ENCODE assay signal across 8 cellular contexts in genomic region chr5:173616577-173617118, GRCh38. TPM values are rescaled to one million over a fixed set of nuclear protein-coding genes. Genes with fewer than 3 reads are reported as not detected.
DNase-seq lines count a peak whose midpoint lies in the region; ATAC-seq, FAIRE-seq and TF ChIP-seq lines count a peak whose summit lies in the region.

BOD1 (minus strand) TSS chr5:173616650; CDS start chr5:173616436, 214 bp downstream.

- TF ChIP-seq RAD21 in IMR-90 (IDR thresholded peaks at IDR 0.05; ENCODE audit: low read length), result no peak

- no peak within 1 kb of the TSS for H2BK15ac ChIP-seq in IMR-90 (ENCODE audit: low read depth, low read length)

- DNase-seq in D721Med (ENCODE audit: insufficient read length, low spot score), result peak; percentile 58
- peak; percentile 98 for DNase-seq in IMR-90
- DNase-seq in OCI-LY7 (ENCODE audit: low spot score), result peak; percentile 99
- peak; percentile 88 for DNase-seq in activated T-cell treated with anti-CD3 and anti-CD28 coated beads for 1 hour (ENCODE audit: low read depth)
- peak; percentile 93 for DNase-seq in endothelial cell (ENCODE audit: low spot score)
- DNase-seq in mesothelial cell of epicardium (ENCODE audit: low spot score in 2 of 2, unreplicated experiment in 2 of 2), result peak; percentile 82 to 92
- DNase-seq in stimulated activated CD8-positive, alpha-beta memory T cell treated with anti-CD3 and anti-CD28 coated beads, Interleukin-15, amount 100 ng/mL, for 4 hours (ENCODE audit: low read depth in 2 of 2), result peak; percentile 88 to 94

- peak within 1 kb of the TSS; percentile 46; the same call in 1 of the 2 replicates for H3K23ac ChIP-seq in IMR-90 (ENCODE audit: low read depth, low read length)

- peak within 1 kb of the TSS; percentile 87 for H3K4ac ChIP-seq in IMR-90 (ENCODE audit: low read depth, low read length)

- H3K9me2 ChIP-seq in OCI-LY7 (ENCODE audit: insufficient read depth, low read length), result no peaks in the 10 kb centered on the region

- in situ Hi-C loops in IMR-90 (cut with MboI; ENCODE audit: low sequenced_read_pairs), result loop anchor here (5.0 kb wide), 1 partner anchor 356 kb away; no protein-coding TSS in a partner anchor

- dilution Hi-C loops in IMR-90 (cut with HindIII; ENCODE audit: low sequenced_read_pairs, unreplicated experiment), result no loop called here

- peak within 1 kb of the TSS; percentile 95 for H3K27ac Mint-ChIP-seq in endothelial cell (ENCODE audit: unreplicated experiment)
- H3K27ac Mint-ChIP-seq in mesothelial cell of epicardium, result peak within 1 kb of the TSS; percentile 97

- TF ChIP-seq CTCF in D721Med (IDR thresholded peaks at IDR 0.05; ENCODE audit: insufficient read depth, missing control alignments), result no peak
- TF ChIP-seq CTCF in IMR-90 (conservative IDR thresholded peaks at IDR 0.05; ENCODE audit: low read depth, low read length), result no peak
- no peak for TF ChIP-seq CTCF in OCI-LY7 (conservative IDR thresholded peaks at IDR 0.05; ENCODE audit: low read length)
- no peak for TF ChIP-seq CTCF in endothelial cell (IDR thresholded peaks at IDR 0.05; ENCODE audit: unreplicated experiment)
- TF ChIP-seq CTCF in mesothelial cell of epicardium (IDR thresholded peaks at IDR 0.05; ENCODE audit: unreplicated experiment), result no peak

- H3K4me3 Mint-ChIP-seq in endothelial cell (ENCODE audit: unreplicated experiment) (peak within 1 kb of the TSS; percentile 94), mesothelial cell of epicardium (peak within 1 kb of the TSS; percentile 87)

- peaks cover 6% of the 10 kb centered on the region for H3K27me3 Mint-ChIP-seq in endothelial cell (ENCODE audit: unreplicated experiment)
- no peaks in the 10 kb centered on the region for H3K27me3 Mint-ChIP-seq in mesothelial cell of epicardium (ENCODE audit: low read depth)

- peak within 1 kb of the TSS; percentile 7; the same call in 1 of the 2 replicates for H4K5ac ChIP-seq in IMR-90 (ENCODE audit: low read depth, low read length)

- no peak within 1 kb of the TSS for H2BK20ac ChIP-seq in IMR-90 (ENCODE audit: low read depth, low read length)

- H3K79me2 ChIP-seq in OCI-LY7 (ENCODE audit: insufficient read depth, low read depth, low read length), result peaks cover 45% of the 10 kb centered on the region

- peak within 1 kb of the TSS; percentile 25; the same call in 1 of the 2 replicates for H3K18ac ChIP-seq in IMR-90 (ENCODE audit: low read depth, low read length)

- no peak within 1 kb of the TSS; the same call in 1 of the 2 replicates for H2AK5ac ChIP-seq in IMR-90 (ENCODE audit: low read depth, low read length)

- H3K36me3 ChIP-seq in IMR-90 (ENCODE audit: control insufficient read depth, insufficient read depth, low read length), result peaks cover 4% of the 10 kb centered on the region
- H3K36me3 ChIP-seq in OCI-LY7 (ENCODE audit: insufficient read depth, low read length), result peaks cover 38% of the 10 kb centered on the region

- peak within 1 kb of the TSS; percentile 93 for H2AK9ac ChIP-seq in IMR-90 (replicated peaks; ENCODE audit: low read depth, low read length, poor library complexity)

- H4K91ac ChIP-seq in IMR-90 (ENCODE audit: insufficient read depth, low read depth, low read length), result peak within 1 kb of the TSS; percentile 64

- H3K14ac ChIP-seq in IMR-90 (replicated peaks; ENCODE audit: low read depth, low read length), result peak within 1 kb of the TSS; percentile 51; the same call in 1 of the 2 replicates

- H3K56ac ChIP-seq in IMR-90 (ENCODE audit: extremely low read depth, insufficient read depth, low read length), result peak within 1 kb of the TSS; percentile 40

- no peaks in the 10 kb centered on the region for H3K9me3 Mint-ChIP-seq in endothelial cell (ENCODE audit: unreplicated experiment)
- H3K9me3 Mint-ChIP-seq in mesothelial cell of epicardium, result no peaks in the 10 kb centered on the region

- no peaks in the 10 kb centered on the region for H3K9me3 ChIP-seq in IMR-90 (ENCODE audit: control insufficient read depth, insufficient read depth, low read length)
- no peaks in the 10 kb centered on the region for H3K9me3 ChIP-seq in OCI-LY7 (ENCODE audit: low read length)

- POLR2A ChIA-PET in IMR-90 (lab: Charles Lee; ENCODE audit: unreplicated experiment), result interaction anchor here (0.8 to 1.0 kb wide), 2 partner anchors 271 to 322 kb away, joined by 3 read pairs; partner anchors contain the start of gene CPEB4
- POLR2A ChIA-PET in OCI-LY7 (lab: Charles Lee), result interaction anchor here (0.7 to 3.9 kb wide), 9 partner anchors 15 to 358 kb away, joined by 3 to 26 read pairs (median 5); no protein-coding TSS in a partner anchor

- H4K8ac ChIP-seq in IMR-90 (ENCODE audit: low read depth in 2 of 2, low read length in 2 of 2), result peak within 1 kb of the TSS; percentile 48 to 70; a peak in 3 of 4 replicates

- H2BK120ac ChIP-seq in IMR-90 (ENCODE audit: low read depth, low read length), result peak within 1 kb of the TSS; percentile 52; the same call in 1 of the 2 replicates

- no peak for TF ChIP-seq POLR2A in IMR-90 (IDR thresholded peaks at IDR 0.05; ENCODE audit: low read depth, low read length)

- peaks cover 15% of the 10 kb centered on the region for H3K9me1 ChIP-seq in IMR-90 (ENCODE audit: insufficient read depth, low read length)

- intact Hi-C loops in IMR-90 (cut with micrococcal nuclease), result loop anchor here (1.0 to 10.0 kb wide), 5 partner anchors 206 to 912 kb away; partner anchors contain the start of gene STC2
- intact Hi-C loops in OCI-LY7 (cut with micrococcal nuclease; ENCODE audit: unreplicated experiment), result loop anchor here (2.0 to 10.0 kb wide), 4 partner anchors 170 to 698 kb away; no protein-coding TSS in a partner anchor

- BruUV-seq in IMR-90 (replicated peaks; lab: Mats Ljungman, UMichigan) (no TSS peak), OCI-LY7 (replicated peaks; lab: Mats Ljungman, UMichigan) (no TSS peak)

- H3K36me3 Mint-ChIP-seq in endothelial cell (ENCODE audit: low read depth, unreplicated experiment), result no peaks in the 10 kb centered on the region
- H3K36me3 Mint-ChIP-seq in mesothelial cell of epicardium, result peaks cover 7% of the 10 kb centered on the region

- H2BK5ac ChIP-seq in IMR-90 (ENCODE audit: low read depth, low read length, poor library complexity, severe bottlenecking), result peak within 1 kb of the TSS; percentile 68

- H3K4me3 ChIP-seq in IMR-90 (ENCODE audit: insufficient read depth, low read depth, low read length), result peak within 1 kb of the TSS; percentile 95
- peak within 1 kb of the TSS; percentile 97 for H3K4me3 ChIP-seq in OCI-LY7 (ENCODE audit: low read depth, low read length, poor library complexity, severe bottlenecking)

- H2AFZ ChIP-seq in IMR-90 (replicated peaks; ENCODE audit: low read length, poor library complexity), result peak within 1 kb of the TSS; percentile 91
- peak within 1 kb of the TSS; percentile 94 for H2AFZ ChIP-seq in OCI-LY7 (ENCODE audit: low read length)

- peak within 1 kb of the TSS; percentile 95 for H3K4me2 ChIP-seq in IMR-90 (ENCODE audit: low read depth, low read length)
- H3K4me2 ChIP-seq in OCI-LY7 (ENCODE audit: low read length), result peak within 1 kb of the TSS; percentile 90

- no peak for FAIRE-seq in D721Med (lab: Jason Lieb, UNC)

- ATAC-seq in GM21529 (IDR thresholded peaks at IDR 0.05; ENCODE audit: unreplicated experiment) (peak; percentile 93), IMR-90 (ENCODE audit: low read depth) (peak; percentile 90)

- 7% methylated on average over 9 of the region's 37 CpGs; no CpG with 5 or more reads in 1 of the 2 experiments for WGBS in IMR-90 (ENCODE audit: extremely low coverage in 2 of 2, insufficient read length in 1 of 2), 2 experiments

- peaks cover 35% of the 10 kb centered on the region for H3K4me1 Mint-ChIP-seq in endothelial cell (ENCODE audit: unreplicated experiment)
- H3K4me1 Mint-ChIP-seq in mesothelial cell of epicardium, result peaks cover 34% of the 10 kb centered on the region

- no peaks in the 10 kb centered on the region for H3K27me3 ChIP-seq in IMR-90 (ENCODE audit: control insufficient read depth, insufficient read depth, low read length)

- H3K79me1 ChIP-seq in IMR-90 (ENCODE audit: low read depth in 1 of 2, low read length in 2 of 2), result peaks cover 23 to 41% of the 10 kb centered on the region in 2 experiments

- H3K9ac ChIP-seq in IMR-90 (ENCODE audit: low read depth, low read length), result peak within 1 kb of the TSS; percentile 72

- H4K20me1 ChIP-seq in IMR-90 (ENCODE audit: insufficient read depth, low read length) (peaks cover 37% of the 10 kb centered on the region), OCI-LY7 (ENCODE audit: insufficient read depth, low read length) (peaks cover 26% of the 10 kb centered on the region)

- CTCF ChIA-PET in IMR-90 (lab: Yijun Ruan, JAX), result interaction anchor here (0.6 to 2.7 kb wide), 16 partner anchors 10 to 910 kb away, joined by 3 to 16 read pairs (median 4); no protein-coding TSS in a partner anchor
- CTCF ChIA-PET in OCI-LY7 (lab: Charles Lee; ENCODE audit: unreplicated experiment), result interaction anchor here (0.6 to 1.9 kb wide), 10 partner anchors 9 to 690 kb away, joined by 3 to 8 read pairs (median 4); no protein-coding TSS in a partner anchor

- H3K4me1 ChIP-seq in IMR-90 (ENCODE audit: control insufficient read depth, insufficient read depth, low read length), result peaks cover 11% of the 10 kb centered on the region
- H3K4me1 ChIP-seq in OCI-LY7 (ENCODE audit: insufficient read depth, low read length, poor library complexity, severe bottlenecking), result peaks cover 45% of the 10 kb centered on the region

- H3K27ac ChIP-seq in IMR-90 (ENCODE audit: insufficient read depth, low read length) (peak within 1 kb of the TSS; percentile 79), OCI-LY7 (ENCODE audit: low read depth, low read length, poor library complexity, severe bottlenecking) (peak within 1 kb of the TSS; percentile 76)

TF ChIP-seq in IMR-90, 13 proteins besides CTCF, POLR2A, EP300 and RAD21:
- TF ChIP-seq MXI1 (IDR thresholded peaks at IDR 0.05; ENCODE audit: borderline replicate concordance, low read depth, low read length) (peak; percentile 81), NFE2L2 (IDR thresholded peaks at IDR 0.05; ENCODE audit: low read depth, low read length) (no peak), MAZ (IDR thresholded peaks at IDR 0.05; ENCODE audit: borderline replicate concordance, low read depth, low read length) (peak; percentile 56; the same call in 1 of the 2 replicates)
- TF ChIP-seq, protein P1, sequence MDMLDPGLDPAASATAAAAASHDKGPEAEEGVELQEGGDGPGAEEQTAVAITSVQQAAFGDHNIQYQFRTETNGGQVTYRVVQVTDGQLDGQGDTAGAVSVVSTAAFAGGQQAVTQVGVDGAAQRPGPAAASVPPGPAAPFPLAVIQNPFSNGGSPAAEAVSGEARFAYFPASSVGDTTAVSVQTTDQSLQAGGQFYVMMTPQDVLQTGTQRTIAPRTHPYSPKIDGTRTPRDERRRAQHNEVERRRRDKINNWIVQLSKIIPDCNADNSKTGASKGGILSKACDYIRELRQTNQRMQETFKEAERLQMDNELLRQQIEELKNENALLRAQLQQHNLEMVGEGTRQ (IDR thresholded peaks at IDR 0.05; ENCODE audit: low read depth, low read length), result peak; percentile 85

RNA-seq across cellular contexts. Expression of gene BOD1, which starts in this region (rescaled TPM):
- total RNA-seq in IMR-90 (2012; rRNA removed), result 71.7 and 74.7 TPM in 2 replicates
- polyA plus RNA-seq in IMR-90 (2012; rRNA removed), result 48.5 and 57.9 TPM in 2 replicates
- 24.1 and 26.3 TPM in 2 replicates for polyA plus RNA-seq in IMR-90 (2012; cell fraction: cytosol; rRNA removed)
- polyA plus RNA-seq in IMR-90 (2012; cell fraction: nucleus; rRNA removed; ENCODE audit: low replicate concordance), result 36.9 and 116 TPM in 2 replicates
- 53.1 and 54.3 TPM in 2 replicates for total RNA-seq in OCI-LY7 (2014; rRNA removed; shearing (Covaris generic))
- 38.8 and 44.9 TPM in 2 replicates for total RNA-seq in OCI-LY7 (2022)
- total RNA-seq in endothelial cell (ENCODE audit: unreplicated experiment), result 76.7 TPM
- 90.6 to 91.9 TPM (median 91.2 TPM) in 3 replicates for total RNA-seq in mesothelial cell of epicardium

Comparison
In these comparisons a context has a peak if more than half of its experiments do, and no peak if none do; other contexts are left out.
1. Peak in every context shown above with its lines: DNase-seq, ATAC-seq, H3K4me3 ChIP-seq and H3K27ac ChIP-seq.